Comparison of ENCODE assay signal across 29 cellular contexts in the genomic region with DNA sequence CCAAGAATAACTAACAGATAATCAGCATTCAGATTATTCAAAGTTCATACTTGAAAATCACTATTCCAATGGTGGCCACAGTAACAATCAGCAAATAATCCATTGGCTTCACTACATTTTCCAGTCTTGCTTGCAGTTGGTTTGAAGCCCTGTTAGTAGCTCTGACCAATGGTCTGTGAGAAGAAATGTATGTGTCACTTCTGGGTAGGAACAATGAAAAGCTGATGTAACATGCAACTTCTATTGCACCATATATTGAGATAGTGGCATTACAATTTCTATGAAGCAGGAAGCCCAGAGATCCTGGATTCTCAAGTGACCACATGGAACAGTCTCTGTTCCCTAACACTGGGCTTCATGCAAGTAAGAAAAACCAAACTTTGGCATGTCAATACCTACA.
A peak's percentile ranks its signal among the peaks of the same experiment; 100 is the strongest.
DNase-seq lines count a peak whose midpoint lies in the region; ATAC-seq and TF ChIP-seq lines count a peak whose summit lies in the region.
"Had no signal": no experiment of that assay in that cellular context is flagged by ENCODE, and none has a peak within 500 bp of the region (broad histone marks: within the 10 kb centered on the region; RNA-seq: fewer than 3 reads in every experiment).

No MANE protein-coding gene starts in this region.

- no peak overlapping the region for H3K23ac ChIP-seq in IMR-90 (ENCODE audit: low read depth, low read length)

- no peaks in the 10 kb centered on the region for H4K20me1 ChIP-seq in IMR-90 (ENCODE audit: insufficient read depth, low read length)

- no peak for TF ChIP-seq RAD21 in IMR-90 (IDR thresholded peaks at IDR 0.05; ENCODE audit: low read length)

- no peak for TF ChIP-seq CTCF in IMR-90 (conservative IDR thresholded peaks at IDR 0.05; ENCODE audit: low read depth, low read length)
- no peak for TF ChIP-seq CTCF in WTC11 (IDR thresholded peaks at IDR 0.05)
- TF ChIP-seq CTCF in fibroblast of the aortic adventitia (IDR thresholded peaks at IDR 0.05; ENCODE audit: insufficient read depth, low read length): no peak

- no peak overlapping the region for H3K27ac ChIP-seq in IMR-90 (ENCODE audit: insufficient read depth, low read length)
- H3K27ac ChIP-seq: cardiac muscle cell, esophagus muscularis mucosa, gastroesophageal sphincter, hepatocyte, prostate gland, upper lobe of left lung had no signal

- no peaks in the 10 kb centered on the region for H3K36me3 Mint-ChIP-seq in WTC11
- H3K36me3 Mint-ChIP-seq: stimulated activated memory B cell treated with anti-CD40 and anti-IgM and Interleukin-4, amounts not matched to agents 10 μg/mL and 1 μg/mL and 100 μg/mL, for 72 hours had no signal

- H2AK9ac ChIP-seq in IMR-90 (replicated peaks; ENCODE audit: low read depth, low read length, poor library complexity): no peak overlapping the region

- DNase-seq in DMS53 (lab: John Stamatoyannopoulos, UW): peak; percentile 71
- DNase-seq in IMR-90: no peak
- no peak for DNase-seq in WTC11 (ENCODE audit: low spot score)
- peak; percentile 15 for DNase-seq in fibroblast of the aortic adventitia (ENCODE audit: low read depth)
- no peak for DNase-seq in inferior parietal cortex (ENCODE audit: extremely low spot score)
- DNase-seq in NCI-H2107 (lab: John Stamatoyannopoulos, UW): no peak
- DNase-seq: activated CD4-positive, alpha-beta T cell treated with anti-CD3 and anti-CD28 coated beads, Interleukin-2, amount 50 U/mL, for 1 hour; activated naive CD4-positive, alpha-beta T cell treated with Interleukin-2 at 50 U/mL for 16 hours; C1 segment of cervical spinal cord; Caco-2; cortex of kidney; DMS79 treated with DMSO at 0.1 percent for 48 hours; left colon; NCI-H1105; NCI-H2029 treated with DMSO at 0.1 percent for 48 hours; NCI-H345; NCI-H774; stimulated activated CD4-positive, alpha-beta T cell treated with anti-CD3 and anti-CD28 coated beads, Interleukin-4, amount 100 ng/mL, for 4 hours; substantia nigra; T1000; upper lobe of left lung had no signal

- no peak overlapping the region for H3K4me3 Mint-ChIP-seq in WTC11
- H3K4me3 Mint-ChIP-seq: stimulated activated memory B cell treated with anti-CD40 and anti-IgM and Interleukin-4, amounts not matched to agents 10 μg/mL and 1 μg/mL and 100 μg/mL, for 72 hours had no signal

- H3K9me3 Mint-ChIP-seq in WTC11: 0 out of 2 replicates have a peak, but pooled peaks cover 4% of the 10 kb centered on the region
- H3K9me3 Mint-ChIP-seq: stimulated activated memory B cell treated with anti-CD40 and anti-IgM and Interleukin-4, amounts not matched to agents 10 μg/mL and 1 μg/mL and 100 μg/mL, for 72 hours had no signal

- POLR2A ChIA-PET in IMR-90 (lab: Charles Lee; ENCODE audit: unreplicated experiment) (no interaction called here), WTC11 (lab: Charles Lee) (no interaction called here)

- CTCF ChIA-PET in IMR-90 (lab: Yijun Ruan, JAX) (interaction anchor here (0.6 kb wide), 1 partner anchor 716 kb away, joined by 3 read pairs; no protein-coding TSS in a partner anchor), WTC11 (lab: Charles Lee) (no interaction called here)

- no peak overlapping the region for H3K4ac ChIP-seq in IMR-90 (ENCODE audit: low read depth, low read length)

- in situ Hi-C loops in IMR-90 (cut with MboI; ENCODE audit: low sequenced_read_pairs): no loop called here

- H3K36me3 ChIP-seq in IMR-90 (ENCODE audit: control insufficient read depth, insufficient read depth, low read length): no peaks in the 10 kb centered on the region
- H3K36me3 ChIP-seq: cardiac muscle cell, esophagus muscularis mucosa, gastroesophageal sphincter, HAP-1, prostate gland, upper lobe of left lung had no signal

- no peaks in the 10 kb centered on the region for H3K9me1 ChIP-seq in IMR-90 (ENCODE audit: insufficient read depth, low read length)

- H3K56ac ChIP-seq in IMR-90 (ENCODE audit: extremely low read depth, insufficient read depth, low read length): no peak overlapping the region

- dilution Hi-C loops in IMR-90 (cut with HindIII; ENCODE audit: low sequenced_read_pairs, unreplicated experiment): no loop called here

- no TSS peak for BruUV-seq in IMR-90 (replicated peaks; lab: Mats Ljungman, UMichigan)

- no peak overlapping the region for H4K91ac ChIP-seq in IMR-90 (ENCODE audit: insufficient read depth, low read depth, low read length)

- no peak overlapping the region for H4K5ac ChIP-seq in IMR-90 (ENCODE audit: low read depth, low read length)

- H2BK20ac ChIP-seq in IMR-90 (ENCODE audit: low read depth, low read length): no peak overlapping the region

- no peak overlapping the region for H3K4me2 ChIP-seq in IMR-90 (ENCODE audit: low read depth, low read length)
- H3K4me2 ChIP-seq: hepatocyte had no signal

- no peaks in the 10 kb centered on the region for H3K4me1 ChIP-seq in IMR-90 (ENCODE audit: control insufficient read depth, insufficient read depth, low read length)
- H3K4me1 ChIP-seq: Caco-2, esophagus muscularis mucosa, gastroesophageal sphincter, HAP-1, prostate gland, upper lobe of left lung had no signal

- no peak overlapping the region for H2BK15ac ChIP-seq in IMR-90 (ENCODE audit: low read depth, low read length)

- H3K9ac ChIP-seq in IMR-90 (ENCODE audit: low read depth, low read length): no peak overlapping the region

- H4K8ac ChIP-seq in IMR-90 (ENCODE audit: low read depth in 2 of 2, low read length in 2 of 2): no peak overlapping the region

- no peak overlapping the region for H3K27ac Mint-ChIP-seq in WTC11
- H3K27ac Mint-ChIP-seq: stimulated activated memory B cell treated with anti-CD40 and anti-IgM and Interleukin-4, amounts not matched to agents 10 μg/mL and 1 μg/mL and 100 μg/mL, for 72 hours had no signal

- H3K9me3 ChIP-seq in IMR-90 (ENCODE audit: control insufficient read depth, insufficient read depth, low read length): no peaks in the 10 kb centered on the region
- H3K9me3 ChIP-seq: Caco-2, esophagus muscularis mucosa, gastroesophageal sphincter, HAP-1, prostate gland, upper lobe of left lung had no signal

- peaks cover 60% of the 10 kb centered on the region for H3K27me3 Mint-ChIP-seq in WTC11 (ENCODE audit: low read depth)
- H3K27me3 Mint-ChIP-seq: stimulated activated memory B cell treated with anti-CD40 and anti-IgM and Interleukin-4, amounts not matched to agents 10 μg/mL and 1 μg/mL and 100 μg/mL, for 72 hours had no signal

- no peak overlapping the region for H3K4me3 ChIP-seq in IMR-90 (ENCODE audit: insufficient read depth, low read depth, low read length)
- H3K4me3 ChIP-seq in fibroblast of the aortic adventitia (ENCODE audit: low read depth, low read length): no peak overlapping the region
- H3K4me3 ChIP-seq: cardiac muscle cell, esophagus muscularis mucosa, gastroesophageal sphincter, HAP-1, hepatocyte, prostate gland, upper lobe of left lung had no signal

- no peak overlapping the region for H2BK120ac ChIP-seq in IMR-90 (ENCODE audit: low read depth, low read length)

- H3K4me1 Mint-ChIP-seq in WTC11: peaks cover 10% of the 10 kb centered on the region
- H3K4me1 Mint-ChIP-seq: stimulated activated memory B cell treated with anti-CD40 and anti-IgM and Interleukin-4, amounts not matched to agents 10 μg/mL and 1 μg/mL and 100 μg/mL, for 72 hours had no signal

- ATAC-seq in IMR-90 (ENCODE audit: low read depth) (no peak), WTC11 (no peak), GM18519 (IDR thresholded peaks at IDR 0.05; ENCODE audit: low FRiP score, unreplicated experiment) (no peak)
- ATAC-seq: gastroesophageal sphincter; left colon; stimulated activated memory B cell treated with anti-CD40 and anti-IgM and Interleukin-4, amounts not matched to agents 10 μg/mL and 1 μg/mL and 100 μg/mL, for 72 hours had no signal

- no peak for TF ChIP-seq POLR2A in IMR-90 (IDR thresholded peaks at IDR 0.05; ENCODE audit: low read depth, low read length)

- intact Hi-C loops in IMR-90 (cut with micrococcal nuclease): no loop called here

- no peak overlapping the region for H2BK5ac ChIP-seq in IMR-90 (ENCODE audit: low read depth, low read length, poor library complexity, severe bottlenecking)

- H3K27me3 ChIP-seq in IMR-90 (ENCODE audit: control insufficient read depth, insufficient read depth, low read length): no peaks in the 10 kb centered on the region
- H3K27me3 ChIP-seq: cardiac muscle cell, esophagus muscularis mucosa, gastroesophageal sphincter, hepatocyte, upper lobe of left lung had no signal

- H3K18ac ChIP-seq in IMR-90 (ENCODE audit: low read depth, low read length): no peak overlapping the region

- H2AFZ ChIP-seq in IMR-90 (replicated peaks; ENCODE audit: low read length, poor library complexity): no peak overlapping the region
- H2AFZ ChIP-seq: hepatocyte had no signal

- H2AK5ac ChIP-seq in IMR-90 (ENCODE audit: low read depth, low read length): no peak overlapping the region

- H3K79me1 ChIP-seq in IMR-90 (ENCODE audit: low read depth in 1 of 2, low read length in 2 of 2): no peaks in the 10 kb centered on the region

- H3K14ac ChIP-seq in IMR-90 (replicated peaks; ENCODE audit: low read depth, low read length): no peak overlapping the region

TF ChIP-seq in IMR-90, 13 proteins besides CTCF, POLR2A, EP300 and RAD21:
- TF ChIP-seq NFE2L2 (IDR thresholded peaks at IDR 0.05; ENCODE audit: low read depth, low read length): no peak
- TF ChIP-seq FOS (IDR thresholded peaks at IDR 0.05; ENCODE audit: low read depth, low read length): no peak
- no peak for TF ChIP-seq MAFK (IDR thresholded peaks at IDR 0.05; ENCODE audit: low read depth, low read length)
- peak; percentile 33; the same call in 1 of the 2 replicates for TF ChIP-seq CEBPB (IDR thresholded peaks at IDR 0.05; ENCODE audit: low read depth, low read length)
TF ChIP-seq in IMR-90: peak in this region for 1.

Comparison
In these comparisons a context has a peak if more than half of its experiments do, and no peak if none do; other contexts are left out.
1. DNase-seq: peak in DMS53 (single experiment) and fibroblast of the aortic adventitia (single experiment); none in IMR-90 (single experiment), WTC11 (single experiment), inferior parietal cortex (single experiment) and NCI-H2107 (single experiment).